8 cellular contexts compared by ENCODE assay signal in genomic region chr6:31734703-31735500, GRCh38. TPM values are rescaled to one million over a fixed set of nuclear protein-coding genes. Genes with fewer than 3 reads are reported as not detected.
DNase-seq lines count a peak whose midpoint lies in the region; ATAC-seq and TF ChIP-seq lines count a peak whose summit lies in the region.

No MANE protein-coding gene starts in this region.

- H3K9me3 Mint-ChIP-seq in activated T-helper 17 cell treated with anti-CD3 and anti-CD28 coated beads, Interleukin-2, amount 50 U/mL, for 72 hours, result no peaks in the 10 kb centered on the region
- H3K9me3 Mint-ChIP-seq in osteocyte (ENCODE audit: unreplicated experiment), result no peaks in the 10 kb centered on the region

- peaks cover 74% of the 10 kb centered on the region for H3K36me3 Mint-ChIP-seq in activated T-helper 17 cell treated with anti-CD3 and anti-CD28 coated beads, Interleukin-2, amount 50 U/mL, for 72 hours (ENCODE audit: low read depth)
- peaks cover 21% of the 10 kb centered on the region for H3K36me3 Mint-ChIP-seq in osteocyte (ENCODE audit: unreplicated experiment)

- H3K27me3 ChIP-seq in BJ (ENCODE audit: control insufficient read depth, insufficient read depth, low read length), result no peaks in the 10 kb centered on the region
- no peaks in the 10 kb centered on the region for H3K27me3 ChIP-seq in foreskin keratinocyte

- peak overlapping the region; percentile 91 for H3K27ac ChIP-seq in foreskin keratinocyte

- H3K36me3 ChIP-seq in BJ (ENCODE audit: control insufficient read depth, insufficient read depth, low read length), result peaks cover 20% of the 10 kb centered on the region

- H3K27ac Mint-ChIP-seq in activated T-helper 17 cell treated with anti-CD3 and anti-CD28 coated beads, Interleukin-2, amount 50 U/mL, for 72 hours, result peak overlapping the region; percentile 94
- H3K27ac Mint-ChIP-seq in osteocyte (ENCODE audit: unreplicated experiment), result peak overlapping the region; percentile 96

- POLR2A ChIA-PET in BJ (lab: Charles Lee), result no interaction called here

- H3K4me1 ChIP-seq in foreskin keratinocyte, result peaks cover 21% of the 10 kb centered on the region

- peak overlapping the region; percentile 90 for H3K4me3 ChIP-seq in BJ (ENCODE audit: low read depth, low read length)

- peaks cover 40% of the 10 kb centered on the region for H3K4me1 Mint-ChIP-seq in activated T-helper 17 cell treated with anti-CD3 and anti-CD28 coated beads, Interleukin-2, amount 50 U/mL, for 72 hours
- H3K4me1 Mint-ChIP-seq in osteocyte (ENCODE audit: unreplicated experiment), result peaks cover 61% of the 10 kb centered on the region

- DNase-seq in BJ (ENCODE audit: low read depth) (no peak), foreskin keratinocyte (peak; percentile 62 to 77), osteocyte (ENCODE audit: extremely low spot score, unreplicated experiment) (no peak), NCI-H1105 (lab: John Stamatoyannopoulos, UW) (no peak), COR-L47 (lab: John Stamatoyannopoulos, UW) (no peak)

- H3K27me3 Mint-ChIP-seq in activated T-helper 17 cell treated with anti-CD3 and anti-CD28 coated beads, Interleukin-2, amount 50 U/mL, for 72 hours, result no peaks in the 10 kb centered on the region
- no peaks in the 10 kb centered on the region for H3K27me3 Mint-ChIP-seq in osteocyte (ENCODE audit: unreplicated experiment)

- ATAC-seq in GM21619 (IDR thresholded peaks at IDR 0.05; ENCODE audit: unreplicated experiment) (peak; percentile 27), foreskin keratinocyte (peak; percentile 42)
- ATAC-seq in activated T-helper 17 cell treated with anti-CD3 and anti-CD28 coated beads, Interleukin-2, amount 50 U/mL, for 72 hours (replicated peaks), result peak; percentile 53

- CTCF ChIA-PET in BJ (lab: Yijun Ruan, JAX), result interaction anchor here (0.6 to 6.5 kb wide), 3 partner anchors 35 to 73 kb away, joined by 3 to 35 read pairs (median 4); no protein-coding TSS in a partner anchor

- H3K4me3 Mint-ChIP-seq in activated T-helper 17 cell treated with anti-CD3 and anti-CD28 coated beads, Interleukin-2, amount 50 U/mL, for 72 hours, result peak overlapping the region; percentile 98
- H3K4me3 Mint-ChIP-seq in osteocyte (ENCODE audit: unreplicated experiment), result peak overlapping the region; percentile 99

- TF ChIP-seq CTCF in BJ (IDR thresholded peaks at IDR 0.05; ENCODE audit: insufficient read depth, low read depth, low read length), result no peak
- TF ChIP-seq CTCF in foreskin keratinocyte (conservative IDR thresholded peaks at IDR 0.05), result no peak
- TF ChIP-seq CTCF in osteocyte (IDR thresholded peaks at IDR 0.05), result no peak

TF ChIP-seq in PFSK-1, 5 proteins besides CTCF, POLR2A, EP300 and RAD21:
- TF ChIP-seq POLR2AphosphoS5 (IDR thresholded peaks at IDR 0.05; ENCODE audit: low read depth, low read length) (peak; percentile 36), TAF1 (IDR thresholded peaks at IDR 0.05; ENCODE audit: borderline replicate concordance, insufficient read depth, low read length) (peak; percentile 74; the same call in 1 of the 2 replicates), FOXP2 (optimal IDR thresholded peaks at IDR 0.05; ENCODE audit: borderline replicate concordance, extremely low read depth, extremely low read length, insufficient read depth) (peak; percentile 74), SIN3A (IDR thresholded peaks at IDR 0.05; ENCODE audit: borderline replicate concordance, insufficient read depth, low read length) (peak; percentile 98), REST (IDR thresholded peaks at IDR 0.05; ENCODE audit: insufficient read depth in 1 of 2, low read depth in 2 of 2, low read length in 2 of 2) (no peak)

RNA-seq across cellular contexts. Expression of gene CLIC1, which starts 1.4 kb away (rescaled TPM):
- polyA plus RNA-seq in BJ (2011; rRNA removed), result 820 and 866 TPM in 2 replicates
- 346 and 592 TPM in 2 replicates for polyA minus RNA-seq in BJ (2011; rRNA and poly(A)+ RNA removed)
- 267 TPM for polyA plus RNA-seq in PFSK-1 (2012; ENCODE audit: insufficient read length, low read depth)
- total RNA-seq in activated T-helper 17 cell treated with anti-CD3 and anti-CD28 coated beads, Interleukin-2, amount 50 U/mL, for 72 hours, result 100 to 1,000 TPM; 406 to 482 TPM
- 940 and 998 TPM in 2 replicates for total RNA-seq in foreskin keratinocyte
- polyA plus RNA-seq in foreskin keratinocyte, result 1,066 and 1,074 TPM in 2 replicates
- total RNA-seq in osteocyte, result 230 and 242 TPM in 2 replicates

RNA-seq across cellular contexts. Expression of gene MSH5, which starts 4.9 kb away (rescaled TPM):
- polyA plus RNA-seq in BJ (2011; rRNA removed) (9.2 and 10.7 TPM in 2 replicates), foreskin keratinocyte (6.8 and 9.2 TPM in 2 replicates)
- 8.7 and 11.5 TPM in 2 replicates for polyA minus RNA-seq in BJ (2011; rRNA and poly(A)+ RNA removed)
- polyA plus RNA-seq in PFSK-1 (2012; ENCODE audit: insufficient read length, low read depth), result 17.7 TPM
- total RNA-seq in activated T-helper 17 cell treated with anti-CD3 and anti-CD28 coated beads, Interleukin-2, amount 50 U/mL, for 72 hours, result 10 to 100 TPM; 78.9 to 82.6 TPM
- total RNA-seq in foreskin keratinocyte (13.1 and 14.2 TPM in 2 replicates), osteocyte (18.4 and 20.9 TPM in 2 replicates)

RNA-seq across cellular contexts. Expression of gene DDAH2, which starts 5.8 kb away (rescaled TPM):
- 43.2 and 69.5 TPM in 2 replicates for polyA plus RNA-seq in BJ (2011; rRNA removed)
- polyA minus RNA-seq in BJ (2011; rRNA and poly(A)+ RNA removed), result 22.1 and 24.6 TPM in 2 replicates
- polyA plus RNA-seq in PFSK-1 (2012; ENCODE audit: insufficient read length, low read depth), result 161 TPM
- total RNA-seq in activated T-helper 17 cell treated with anti-CD3 and anti-CD28 coated beads, Interleukin-2, amount 50 U/mL, for 72 hours, result 10 to 100 TPM in 1 of 2 donors, 1 to 10 TPM in 1; 9.4 to 23.8 TPM
- 10.1 and 10.7 TPM in 2 replicates for total RNA-seq in foreskin keratinocyte
- polyA plus RNA-seq in foreskin keratinocyte, result 13.6 and 16.1 TPM in 2 replicates
- total RNA-seq in osteocyte, result 91.4 and 96.3 TPM in 2 replicates

RNA-seq across cellular contexts. Expression of gene MPIG6B, which starts 11.7 kb away (rescaled TPM):
- polyA plus RNA-seq in BJ (2011; rRNA removed) (not detected in 2 replicates), foreskin keratinocyte (0.07 TPM in 1 of 2 replicates, not detected in the other)
- polyA minus RNA-seq in BJ (2011; rRNA and poly(A)+ RNA removed), result not detected in 2 replicates
- polyA plus RNA-seq in PFSK-1 (2012; ENCODE audit: insufficient read length, low read depth), result 0.30 TPM
- not detected for total RNA-seq in activated T-helper 17 cell treated with anti-CD3 and anti-CD28 coated beads, Interleukin-2, amount 50 U/mL, for 72 hours
- total RNA-seq in foreskin keratinocyte (not detected in 2 replicates), osteocyte (not detected in 2 replicates)

RNA-seq across cellular contexts. Expression of gene LY6G6C, which starts 13.4 kb away (rescaled TPM):
- not detected in 2 replicates for polyA plus RNA-seq in BJ (2011; rRNA removed)
- not detected in 2 replicates for polyA minus RNA-seq in BJ (2011; rRNA and poly(A)+ RNA removed)
- polyA plus RNA-seq in PFSK-1 (2012; ENCODE audit: insufficient read length, low read depth), result not detected
- total RNA-seq in activated T-helper 17 cell treated with anti-CD3 and anti-CD28 coated beads, Interleukin-2, amount 50 U/mL, for 72 hours, result under 1 TPM in 1 of 2 donors, not detected in 1; 0.64 TPM
- total RNA-seq in foreskin keratinocyte, result 0.54 TPM in 1 of 2 replicates, not detected in the other
- 0.28 and 0.44 TPM in 2 replicates for polyA plus RNA-seq in foreskin keratinocyte
- total RNA-seq in osteocyte, result not detected in 2 replicates

Comparison
In these comparisons a context has a peak if more than half of its experiments do, and no peak if none do; other contexts are left out.
1. DNase-seq: peak in foreskin keratinocyte (2 of 2); none in BJ (single experiment), osteocyte (single experiment), NCI-H1105 (single experiment) and COR-L47 (single experiment).
2. Peak in every context shown above with its lines, with median percentiles within 50 percentile points of each other: ATAC-seq.